ENCODE assay signal across 1 cellular context in the genomic region with DNA sequence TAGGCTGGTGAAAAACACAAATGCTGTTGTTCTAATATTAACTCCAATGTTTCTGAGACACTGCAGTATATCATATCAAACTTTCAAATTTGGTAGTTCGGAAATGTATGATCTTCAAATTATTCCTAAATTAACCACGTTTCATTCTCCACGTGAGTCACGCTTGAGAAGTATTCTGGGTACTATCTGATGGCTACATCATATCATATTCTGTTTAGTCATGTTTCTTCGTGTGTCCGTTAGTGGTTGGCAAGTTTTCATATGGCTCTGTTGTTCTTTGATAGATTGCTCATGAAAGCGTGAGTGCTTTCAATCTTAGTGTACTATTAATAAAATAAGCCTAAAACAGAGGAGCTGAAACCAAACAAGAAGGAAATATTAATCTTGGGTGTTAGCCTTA.
TF ChIP-seq lines count a peak whose summit lies in the region.

No MANE protein-coding gene starts in this region.

TF ChIP-seq in GM23338, 12 proteins besides CTCF, POLR2A, EP300 and RAD21 (continued from another document):
- no peak for TF ChIP-seq REST (IDR thresholded peaks at IDR 0.05; ENCODE audit: unreplicated experiment)
- no peak for TF ChIP-seq EZH2 (IDR thresholded peaks at IDR 0.05; ENCODE audit: low read depth, unreplicated experiment)
- TF ChIP-seq JUNB (IDR thresholded peaks at IDR 0.05; ENCODE audit: unreplicated experiment) = no peak
- TF ChIP-seq STAT1 (IDR thresholded peaks at IDR 0.05; ENCODE audit: unreplicated experiment) = no peak
- no peak for TF ChIP-seq EZH2phosphoT487 (IDR thresholded peaks at IDR 0.05; ENCODE audit: unreplicated experiment)
- TF ChIP-seq ZNF331 (CRISPR knock-in tag; IDR thresholded peaks at IDR 0.05; ENCODE audit: low read depth) = no peak
- TF ChIP-seq NANOG (IDR thresholded peaks at IDR 0.05; ENCODE audit: borderline replicate concordance) = no peak
